14 cellular contexts compared by ENCODE assay signal in the genomic region with DNA sequence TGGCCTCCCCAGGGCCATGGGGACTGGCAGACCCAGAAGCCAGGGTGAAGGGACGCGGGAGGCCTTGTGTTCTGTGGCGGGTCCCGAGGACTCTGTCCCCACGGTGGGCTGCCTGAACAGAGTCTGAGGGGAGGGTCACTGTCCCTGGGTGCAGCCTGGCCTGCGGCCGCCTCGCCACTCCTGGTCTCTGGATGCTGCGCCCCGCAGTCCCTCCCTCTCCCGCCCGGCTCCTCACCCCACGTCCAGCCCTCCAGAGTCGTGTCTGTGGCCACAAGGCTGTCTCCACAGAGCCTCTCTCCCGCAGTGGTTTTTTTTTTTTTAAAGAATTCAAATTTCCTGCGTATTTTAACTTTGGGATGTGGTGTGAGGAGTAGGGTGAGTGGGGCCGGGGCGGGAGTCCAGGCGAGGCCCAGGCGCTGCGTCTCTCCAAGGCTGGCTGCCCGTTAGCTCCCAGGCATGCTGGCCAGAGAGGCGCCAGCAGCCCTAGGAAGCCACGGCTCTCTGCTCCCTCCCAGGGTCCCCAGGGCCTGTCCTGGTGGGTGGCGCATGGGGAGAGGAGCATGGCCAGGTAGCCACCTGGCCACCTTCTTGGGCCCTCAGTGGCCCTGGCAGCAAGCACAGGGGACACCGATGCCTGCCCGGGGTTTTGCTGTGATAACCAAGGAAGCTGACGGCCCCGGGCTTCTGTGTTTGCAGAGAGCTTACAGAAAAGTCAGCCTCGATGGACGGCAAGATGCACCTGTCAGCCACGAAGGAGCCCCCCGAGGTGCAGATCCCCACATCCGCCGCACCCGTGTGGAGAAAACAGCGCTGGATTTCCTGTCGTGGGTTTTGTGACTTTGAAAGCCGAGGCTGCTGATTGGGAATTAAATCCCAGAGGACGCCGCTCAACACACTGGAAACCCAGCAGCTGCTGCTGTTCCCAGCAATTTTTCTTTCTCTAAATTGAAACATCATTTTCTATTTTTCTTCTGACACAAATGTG.
DNase-seq lines count a peak whose midpoint lies in the region; ATAC-seq and TF ChIP-seq lines count a peak whose summit lies in the region.
"Had no signal": no experiment of that assay in that cellular context is flagged by ENCODE, and none has a peak within 500 bp of the region (broad histone marks: within the 10 kb centered on the region; RNA-seq: fewer than 3 reads in every experiment).

No MANE protein-coding gene starts in this region.

- H2AK9ac ChIP-seq in IMR-90 (replicated peaks; ENCODE audit: low read depth, low read length, poor library complexity): peak overlapping the region; percentile 82

- peak overlapping the region; percentile 17 for H2AFZ ChIP-seq in IMR-90 (replicated peaks; ENCODE audit: low read length, poor library complexity)

- no peaks in the 10 kb centered on the region for H4K20me1 ChIP-seq in IMR-90 (ENCODE audit: insufficient read depth, low read length)

- H3K4ac ChIP-seq in IMR-90 (ENCODE audit: low read depth, low read length): no peak overlapping the region

- H3K9me3 ChIP-seq in IMR-90 (ENCODE audit: control insufficient read depth, insufficient read depth, low read length) (no peaks in the 10 kb centered on the region), SK-N-MC (ENCODE audit: low read depth, low read length) (no peaks in the 10 kb centered on the region), lower lobe of right lung (no peaks in the 10 kb centered on the region)

- no peak for TF ChIP-seq RAD21 in IMR-90 (IDR thresholded peaks at IDR 0.05; ENCODE audit: low read length)

- no peak overlapping the region for H2BK5ac ChIP-seq in IMR-90 (ENCODE audit: low read depth, low read length, poor library complexity, severe bottlenecking)

- intact Hi-C loops in IMR-90 (cut with micrococcal nuclease) (no loop called here), lower lobe of right lung (cut with DNase I) (no loop called here)

- H3K18ac ChIP-seq in IMR-90 (ENCODE audit: low read depth, low read length): no peak overlapping the region

- H3K4me3 ChIP-seq in IMR-90 (ENCODE audit: insufficient read depth, low read depth, low read length) (no peak overlapping the region), SK-N-MC (peak overlapping the region; percentile 42), lower lobe of right lung (no peak overlapping the region), skin epidermis (no peak overlapping the region)

- H3K9me1 ChIP-seq in IMR-90 (ENCODE audit: insufficient read depth, low read length): no peaks in the 10 kb centered on the region

- H4K8ac ChIP-seq in IMR-90 (ENCODE audit: low read depth in 2 of 2, low read length in 2 of 2): no peak overlapping the region

- no peak overlapping the region for H3K9ac ChIP-seq in IMR-90 (ENCODE audit: low read depth, low read length)
- H3K9ac ChIP-seq in SK-N-MC (ENCODE audit: insufficient read length): peak overlapping the region; percentile 43

- CTCF ChIA-PET in IMR-90 (lab: Yijun Ruan, JAX): no interaction called here

- no peak overlapping the region; the same call in 1 of the 2 replicates for H2AK5ac ChIP-seq in IMR-90 (ENCODE audit: low read depth, low read length)

- ATAC-seq in IMR-90 (ENCODE audit: low read depth) (no peak), lower lobe of right lung (no peak), GM18517 (IDR thresholded peaks at IDR 0.05; ENCODE audit: unreplicated experiment) (no peak)
- ATAC-seq: activated T-helper 17 cell treated with anti-CD3 and anti-CD28 coated beads, Interleukin-2, amount 50 U/mL, for 72 hours; SK-N-SH treated with all-trans-retinoic acid at 6 μM for 48 hours had no signal

- dilution Hi-C loops in IMR-90 (cut with HindIII; ENCODE audit: low sequenced_read_pairs, unreplicated experiment): no loop called here

- no peak for TF ChIP-seq CTCF in IMR-90 (conservative IDR thresholded peaks at IDR 0.05; ENCODE audit: low read depth, low read length)
- TF ChIP-seq CTCF in lower lobe of right lung (IDR thresholded peaks at IDR 0.05): no peak

- H3K56ac ChIP-seq in IMR-90 (ENCODE audit: extremely low read depth, insufficient read depth, low read length): no peak overlapping the region

- no peak overlapping the region for H3K4me2 ChIP-seq in IMR-90 (ENCODE audit: low read depth, low read length)

- no peak overlapping the region for H3K23ac ChIP-seq in IMR-90 (ENCODE audit: low read depth, low read length)

- H4K91ac ChIP-seq in IMR-90 (ENCODE audit: insufficient read depth, low read depth, low read length): no peak overlapping the region

- in situ Hi-C loops in IMR-90 (cut with MboI; ENCODE audit: low sequenced_read_pairs): no loop called here

- peaks cover 31% of the 10 kb centered on the region for H3K4me1 ChIP-seq in IMR-90 (ENCODE audit: control insufficient read depth, insufficient read depth, low read length)
- peaks cover 58% of the 10 kb centered on the region for H3K4me1 ChIP-seq in lower lobe of right lung

- H2BK20ac ChIP-seq in IMR-90 (ENCODE audit: low read depth, low read length): no peak overlapping the region

- DNase-seq in IMR-90: no peak
- peak; percentile 20 for DNase-seq in SK-N-MC (ENCODE audit: low read depth, low spot score)
- no peak for DNase-seq in lower lobe of right lung
- no peak for DNase-seq in NOMO-1 (lab: John Stamatoyannopoulos, UW; ENCODE audit: unreplicated experiment in 2 of 2)
- no peak for DNase-seq in NOMO-1 treated with DMSO at 0.1 percent for 48 hours (lab: John Stamatoyannopoulos, UW; ENCODE audit: unreplicated experiment)
- DNase-seq: activated CD4-positive, alpha-beta memory T cell treated with anti-CD3 and anti-CD28 coated beads, Interleukin-2, amount 10 ng/mL, durations not matched to agents 7 days and 5 days; aorta; NCI-H1092; NCI-H345; stimulated activated naive CD4-positive, alpha-beta T cell treated with Interleukin-2 at 50 U/mL for 16 hours had no signal

- peaks cover 0 to 15% of the 10 kb centered on the region in 2 experiments; a peak in 1 of 4 replicates for H3K79me1 ChIP-seq in IMR-90 (ENCODE audit: low read depth in 1 of 2, low read length in 2 of 2)

- H2BK15ac ChIP-seq in IMR-90 (ENCODE audit: low read depth, low read length): no peak overlapping the region

- no peaks in the 10 kb centered on the region for H3K36me3 ChIP-seq in IMR-90 (ENCODE audit: control insufficient read depth, insufficient read depth, low read length)
- no peaks in the 10 kb centered on the region for H3K36me3 ChIP-seq in SK-N-MC (ENCODE audit: insufficient read depth, low read length)
- H3K36me3 ChIP-seq in lower lobe of right lung: no peaks in the 10 kb centered on the region

- no peak overlapping the region for H3K14ac ChIP-seq in IMR-90 (replicated peaks; ENCODE audit: low read depth, low read length)

- WGBS in IMR-90 (ENCODE audit: extremely low coverage in 2 of 2, insufficient read length in 1 of 2), 2 experiments: 82% methylated on average over 22 of the region's 41 CpGs; no CpG with 5 or more reads in 1 of the 2 experiments

- H3K27ac ChIP-seq in IMR-90 (ENCODE audit: insufficient read depth, low read length) (no peak overlapping the region), SK-N-MC (peak overlapping the region; percentile 67), lower lobe of right lung (peak overlapping the region; percentile 18), skin epidermis (peak overlapping the region in 13 of 21 experiments; percentile 3 to 90 (median 42))

- no peaks in the 10 kb centered on the region for H3K27me3 ChIP-seq in IMR-90 (ENCODE audit: control insufficient read depth, insufficient read depth, low read length)
- H3K27me3 ChIP-seq in lower lobe of right lung (ENCODE audit: low read depth): no peaks in the 10 kb centered on the region

- no peak for TF ChIP-seq POLR2A in IMR-90 (IDR thresholded peaks at IDR 0.05; ENCODE audit: low read depth, low read length)

- POLR2A ChIA-PET in IMR-90 (lab: Charles Lee; ENCODE audit: unreplicated experiment): no interaction called here

- BruUV-seq in IMR-90 (replicated peaks; lab: Mats Ljungman, UMichigan): no TSS peak

- H4K5ac ChIP-seq in IMR-90 (ENCODE audit: low read depth, low read length): no peak overlapping the region

- H2BK120ac ChIP-seq in IMR-90 (ENCODE audit: low read depth, low read length): no peak overlapping the region

TF ChIP-seq in IMR-90, 13 proteins besides CTCF, POLR2A, EP300 and RAD21:
- TF ChIP-seq SMC3 (IDR thresholded peaks at IDR 0.05; ENCODE audit: low read depth, low read length) (no peak), RCOR1 (IDR thresholded peaks at IDR 0.05; ENCODE audit: insufficient replicate concordance, low read length) (no peak), MXI1 (IDR thresholded peaks at IDR 0.05; ENCODE audit: borderline replicate concordance, low read depth, low read length) (no peak), MAFK (IDR thresholded peaks at IDR 0.05; ENCODE audit: low read depth, low read length) (no peak), RFX5 (IDR thresholded peaks at IDR 0.05; ENCODE audit: low read depth, low read length) (no peak), CEBPB (IDR thresholded peaks at IDR 0.05; ENCODE audit: low read depth, low read length) (no peak), CHD1 (IDR thresholded peaks at IDR 0.05; ENCODE audit: low read depth, low read length) (no peak), FOS (IDR thresholded peaks at IDR 0.05; ENCODE audit: low read depth, low read length) (no peak)
- TF ChIP-seq, protein P1, sequence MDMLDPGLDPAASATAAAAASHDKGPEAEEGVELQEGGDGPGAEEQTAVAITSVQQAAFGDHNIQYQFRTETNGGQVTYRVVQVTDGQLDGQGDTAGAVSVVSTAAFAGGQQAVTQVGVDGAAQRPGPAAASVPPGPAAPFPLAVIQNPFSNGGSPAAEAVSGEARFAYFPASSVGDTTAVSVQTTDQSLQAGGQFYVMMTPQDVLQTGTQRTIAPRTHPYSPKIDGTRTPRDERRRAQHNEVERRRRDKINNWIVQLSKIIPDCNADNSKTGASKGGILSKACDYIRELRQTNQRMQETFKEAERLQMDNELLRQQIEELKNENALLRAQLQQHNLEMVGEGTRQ (IDR thresholded peaks at IDR 0.05; ENCODE audit: low read depth, low read length): no peak
